In genomic region chr17:3802461-3803307, GRCh38 we compare ENCODE assay signal across 1 cellular context.
TF ChIP-seq lines count a peak whose summit lies in the region.

No MANE protein-coding gene starts in this region.

TF ChIP-seq in HepG2, 621 proteins besides CTCF, POLR2A, EP300 and RAD21 (continued from another document and continues in another):
- no peak for TF ChIP-seq IRF1 (CRISPR knock-in tag; IDR thresholded peaks at IDR 0.05; ENCODE audit: low read depth)
- TF ChIP-seq KAT8 (CRISPR knock-in tag; IDR thresholded peaks at IDR 0.05), result peak; percentile 82
- no peak for TF ChIP-seq HOXA9 (CRISPR knock-in tag; IDR thresholded peaks at IDR 0.05; ENCODE audit: borderline replicate concordance)
- TF ChIP-seq, protein P1, sequence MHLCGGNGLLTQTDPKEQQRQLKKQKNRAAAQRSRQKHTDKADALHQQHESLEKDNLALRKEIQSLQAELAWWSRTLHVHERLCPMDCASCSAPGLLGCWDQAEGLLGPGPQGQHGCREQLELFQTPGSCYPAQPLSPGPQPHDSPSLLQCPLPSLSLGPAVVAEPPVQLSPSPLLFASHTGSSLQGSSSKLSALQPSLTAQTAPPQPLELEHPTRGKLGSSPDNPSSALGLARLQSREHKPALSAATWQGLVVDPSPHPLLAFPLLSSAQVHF (CRISPR knock-in tag; IDR thresholded peaks at IDR 0.05), result no peak
- no peak for TF ChIP-seq GZF1 (CRISPR knock-in tag; IDR thresholded peaks at IDR 0.05)
- TF ChIP-seq AHDC1 (CRISPR knock-in tag; IDR thresholded peaks at IDR 0.05; ENCODE audit: borderline replicate concordance), result peak; percentile 95; the same call in 1 of the 2 replicates
- TF ChIP-seq ZNF883 (CRISPR knock-in tag; IDR thresholded peaks at IDR 0.05; ENCODE audit: not compliant biosample characterization), result no peak
- no peak for TF ChIP-seq PTBP1 (IDR thresholded peaks at IDR 0.05; ENCODE audit: low read depth, low read length, poor library complexity, severe bottlenecking)
- TF ChIP-seq ZBTB20 (CRISPR knock-in tag; IDR thresholded peaks at IDR 0.05; ENCODE audit: borderline replicate concordance, low read depth), result peak; percentile 87
- TF ChIP-seq RFXANK (CRISPR knock-in tag; IDR thresholded peaks at IDR 0.05), result 0 out of 2 replicates have a peak, but pooled peaks have one; percentile 67
- TF ChIP-seq ZNF704 (CRISPR knock-in tag; IDR thresholded peaks at IDR 0.05; ENCODE audit: borderline replicate concordance), result no peak
- TF ChIP-seq, protein P2, sequence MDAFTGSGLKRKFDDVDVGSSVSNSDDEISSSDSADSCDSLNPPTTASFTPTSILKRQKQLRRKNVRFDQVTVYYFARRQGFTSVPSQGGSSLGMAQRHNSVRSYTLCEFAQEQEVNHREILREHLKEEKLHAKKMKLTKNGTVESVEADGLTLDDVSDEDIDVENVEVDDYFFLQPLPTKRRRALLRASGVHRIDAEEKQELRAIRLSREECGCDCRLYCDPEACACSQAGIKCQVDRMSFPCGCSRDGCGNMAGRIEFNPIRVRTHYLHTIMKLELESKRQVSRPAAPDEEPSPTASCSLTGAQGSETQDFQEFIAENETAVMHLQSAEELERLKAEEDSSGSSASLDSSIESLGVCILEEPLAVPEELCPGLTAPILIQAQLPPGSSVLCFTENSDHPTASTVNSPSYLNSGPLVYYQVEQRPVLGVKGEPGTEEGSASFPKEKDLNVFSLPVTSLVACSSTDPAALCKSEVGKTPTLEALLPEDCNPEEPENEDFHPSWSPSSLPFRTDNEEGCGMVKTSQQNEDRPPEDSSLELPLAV (CRISPR knock-in tag; conservative IDR thresholded peaks at IDR 0.05; ENCODE audit: low read depth), result no peak; the same call in 1 of the 2 replicates
- TF ChIP-seq ATF4 (CRISPR knock-in tag; IDR thresholded peaks at IDR 0.05), result peak in 1 of 2 experiments; percentile 69; a peak in 1 of 4 replicates
- peak; percentile 81; the same call in 1 of the 2 replicates for TF ChIP-seq ZNF441 (CRISPR knock-in tag; IDR thresholded peaks at IDR 0.05; ENCODE audit: borderline replicate concordance)
- TF ChIP-seq ZMYM4 (CRISPR knock-in tag; IDR thresholded peaks at IDR 0.05), result peak; percentile 82
- TF ChIP-seq ZNF276 (CRISPR knock-in tag; IDR thresholded peaks at IDR 0.05; ENCODE audit: low read depth), result no peak
- no peak for TF ChIP-seq CREBL2 (CRISPR knock-in tag; IDR thresholded peaks at IDR 0.05; ENCODE audit: borderline replicate concordance)
- no peak for TF ChIP-seq MYNN (CRISPR knock-in tag; IDR thresholded peaks at IDR 0.05; ENCODE audit: low read depth)
- no peak for TF ChIP-seq ZBTB1 (CRISPR knock-in tag; IDR thresholded peaks at IDR 0.05; ENCODE audit: borderline replicate concordance)
- TF ChIP-seq NCOR1 (IDR thresholded peaks at IDR 0.05; ENCODE audit: borderline replicate concordance, low read length), result peak; percentile 94; the same call in 1 of the 2 replicates
- peak; percentile 100 for TF ChIP-seq MLX (CRISPR knock-in tag; IDR thresholded peaks at IDR 0.05)
- TF ChIP-seq KIAA2018 (CRISPR knock-in tag; IDR thresholded peaks at IDR 0.05; ENCODE audit: borderline replicate concordance), result no peak
- TF ChIP-seq ZNF24 (IDR thresholded peaks at IDR 0.05), result no peak
- TF ChIP-seq JARID2 (CRISPR knock-in tag; IDR thresholded peaks at IDR 0.05; ENCODE audit: insufficient replicate concordance), result peak; percentile 36
- no peak; the same call in 1 of the 2 replicates for TF ChIP-seq TOPORS (CRISPR knock-in tag; IDR thresholded peaks at IDR 0.05)
- no peak; the same call in 1 of the 2 replicates for TF ChIP-seq NKX3-1 (CRISPR knock-in tag; IDR thresholded peaks at IDR 0.05)
- no peak for TF ChIP-seq CBX2 (IDR thresholded peaks at IDR 0.05; ENCODE audit: low read depth, low read length)
- no peak for TF ChIP-seq CBX2 (CRISPR knock-in tag; IDR thresholded peaks at IDR 0.05; ENCODE audit: low read depth)
- TF ChIP-seq ZNF44 (CRISPR knock-in tag; IDR thresholded peaks at IDR 0.05), result 0 out of 2 replicates have a peak, but pooled peaks have one; percentile 15
- no peak for TF ChIP-seq ZNF180 (CRISPR knock-in tag; IDR thresholded peaks at IDR 0.05; ENCODE audit: borderline replicate concordance, low read depth)
- no peak; the same call in 1 of the 2 replicates for TF ChIP-seq GLI4 (CRISPR knock-in tag; IDR thresholded peaks at IDR 0.05; ENCODE audit: borderline replicate concordance)
